Comparison of ENCODE assay signal across 32 cellular contexts in genomic region chr9:127712851-127713250, GRCh38. TPM values are rescaled to one million over a fixed set of nuclear protein-coding genes. Genes with fewer than 3 reads are reported as not detected.
"Had no signal": no experiment of that assay in that cellular context is flagged by ENCODE, and none has a peak within 500 bp of the region (broad histone marks: within the 10 kb centered on the region; RNA-seq: fewer than 3 reads in every experiment).

No MANE protein-coding gene starts in this region.

- ATAC-seq: activated CD8-positive, alpha-beta memory T cell treated with anti-CD3 and anti-CD28 coated beads, Interleukin-2, amount 10 ng/mL, durations not matched to agents 7 days and 5 days; activated CD8-positive, alpha-beta T cell treated with anti-CD3 and anti-CD28 coated beads, Interleukin-2, amount 10 ng/mL, durations not matched to agents 7 days and 5 days; activated naive CD8-positive, alpha-beta T cell treated with anti-CD3 and anti-CD28 coated beads, Interleukin-2, amount 50 U/mL, for 24 hours; left lung; lower lobe of right lung; mucosa of descending colon; natural killer cell treated with Interleukin-12 subunit alpha and Interleukin-12 subunit beta and Interleukin-15 and Interleukin-18, amount 100 ng/mL, for 72 hours; stimulated activated effector memory CD8-positive, alpha-beta T cell treated with anti-CD3 and anti-CD28 coated beads, Interleukin-12 subunit alpha, Interleukin-12 subunit beta, amount 100 ng/mL, for 72 hours had no signal

- H3K27ac ChIP-seq: breast epithelium, esophagus squamous epithelium, left lung, lower lobe of right lung, neutrophil, ovary, sigmoid colon, thoracic aorta had no signal

- H3K27me3 Mint-ChIP-seq: activated B cell treated with CpG ODN at 0.5 μM for 24 hours; activated CD8-positive, alpha-beta memory T cell treated with anti-CD3 and anti-CD28 coated beads, Interleukin-2, amount 10 ng/mL, durations not matched to agents 7 days and 5 days; activated naive CD8-positive, alpha-beta T cell treated with anti-CD3 and anti-CD28 coated beads, Interleukin-2, amount 50 U/mL, for 24 hours; central memory CD8-positive, alpha-beta T cell; natural killer cell treated with Interleukin-12 subunit alpha and Interleukin-12 subunit beta and Interleukin-15 and Interleukin-18, amount 100 ng/mL, for 72 hours; progenitor cell of endocrine pancreas; stimulated activated naive CD8-positive, alpha-beta T cell treated with anti-CD3 and anti-CD28 coated beads, Interleukin-15, Interleukin-2, amounts not matched to agents 100 ng/mL and 50 ng/mL, for 24 hours had no signal

- H3K27ac Mint-ChIP-seq: activated B cell treated with CpG ODN at 0.5 μM for 24 hours; activated CD8-positive, alpha-beta memory T cell treated with anti-CD3 and anti-CD28 coated beads, Interleukin-2, amount 10 ng/mL, durations not matched to agents 7 days and 5 days; activated CD8-positive, alpha-beta T cell treated with anti-CD3 and anti-CD28 coated beads, Interleukin-2, amount 10 ng/mL, durations not matched to agents 7 days and 5 days; activated naive CD4-positive, alpha-beta T cell treated with anti-CD3 and anti-CD28 coated beads, Interleukin-2, amount 10 ng/mL, durations not matched to agents 7 days and 5 days; activated naive CD8-positive, alpha-beta T cell treated with anti-CD3 and anti-CD28 coated beads, Interleukin-2, amount 50 U/mL, for 24 hours; dendritic cell treated with granulocyte-macrophage colony-stimulating factor and Interleukin-4, amounts not matched to agents 40 ng/mL and 50 ng/mL, for 4 days; natural killer cell treated with Interleukin-12 subunit alpha and Interleukin-12 subunit beta and Interleukin-15 and Interleukin-18, amount 100 ng/mL, for 72 hours; progenitor cell of endocrine pancreas; stimulated activated effector memory CD8-positive, alpha-beta T cell treated with anti-CD3 and anti-CD28 coated beads, Interleukin-12 subunit alpha, Interleukin-12 subunit beta, amount 100 ng/mL, for 72 hours; stimulated activated naive CD8-positive, alpha-beta T cell treated with anti-CD3 and anti-CD28 coated beads, Interleukin-15, Interleukin-2, amounts not matched to agents 100 ng/mL and 50 ng/mL, for 24 hours; T-helper 2 cell treated with Interferon-gamma antibody and Interleukin-4, amounts not matched to agents 5 μg/mL and 100 μg/mL, for 36 hours had no signal

- H3K36me3 ChIP-seq: breast epithelium, esophagus squamous epithelium, left lung, neutrophil, ovary, sigmoid colon, thoracic aorta had no signal

- FAIRE-seq: islet of Langerhans, small intestine had no signal

- H3K4me3 ChIP-seq: breast epithelium, esophagus squamous epithelium, left lung, lower lobe of right lung, mucosa of descending colon, ovary, sigmoid colon, thoracic aorta had no signal

- DNase-seq: activated B cell treated with CpG ODN at 0.5 μM for 24 hours; activated CD8-positive, alpha-beta memory T cell treated with anti-CD3 and anti-CD28 coated beads, Interleukin-2, amount 10 ng/mL, durations not matched to agents 7 days and 5 days; activated CD8-positive, alpha-beta T cell treated with anti-CD3 and anti-CD28 coated beads, Interleukin-2, amount 10 ng/mL, durations not matched to agents 7 days and 5 days; activated gamma-delta T cell; activated naive CD4-positive, alpha-beta T cell treated with anti-CD3 and anti-CD28 coated beads, Interleukin-2, amount 10 ng/mL, durations not matched to agents 7 days and 5 days; activated naive CD8-positive, alpha-beta T cell treated with anti-CD3 and anti-CD28 coated beads, Interleukin-2, amount 50 U/mL, for 24 hours; amygdala; esophagus squamous epithelium; foreskin melanocyte; left lung; lower lobe of right lung; mucosa of descending colon; ovary; sigmoid colon; small intestine; stimulated activated CD4-positive, alpha-beta T cell treated with anti-CD3 and anti-CD28 coated beads, Interleukin-4, amount 100 ng/mL, for 24 hours; trophoblast cell had no signal

- H3K9me3 ChIP-seq: breast epithelium, esophagus squamous epithelium, left lung, lower lobe of right lung, mucosa of descending colon, neutrophil, ovary, sigmoid colon, thoracic aorta had no signal

- H3K4me3 Mint-ChIP-seq: activated B cell treated with CpG ODN at 0.5 μM for 24 hours; activated CD8-positive, alpha-beta memory T cell treated with anti-CD3 and anti-CD28 coated beads, Interleukin-2, amount 10 ng/mL, durations not matched to agents 7 days and 5 days; activated CD8-positive, alpha-beta T cell treated with anti-CD3 and anti-CD28 coated beads, Interleukin-2, amount 10 ng/mL, durations not matched to agents 7 days and 5 days; activated naive CD8-positive, alpha-beta T cell treated with anti-CD3 and anti-CD28 coated beads, Interleukin-2, amount 50 U/mL, for 24 hours; dendritic cell treated with granulocyte-macrophage colony-stimulating factor and Interleukin-4, amounts not matched to agents 40 ng/mL and 50 ng/mL, for 4 days; natural killer cell treated with Interleukin-12 subunit alpha and Interleukin-12 subunit beta and Interleukin-15 and Interleukin-18, amount 100 ng/mL, for 72 hours; stimulated activated naive CD8-positive, alpha-beta T cell treated with anti-CD3 and anti-CD28 coated beads, Interleukin-15, Interleukin-2, amounts not matched to agents 100 ng/mL and 50 ng/mL, for 24 hours had no signal

- H3K9me3 Mint-ChIP-seq: activated naive CD8-positive, alpha-beta T cell treated with anti-CD3 and anti-CD28 coated beads, Interleukin-2, amount 50 U/mL, for 24 hours; central memory CD8-positive, alpha-beta T cell; natural killer cell treated with Interleukin-12 subunit alpha and Interleukin-12 subunit beta and Interleukin-15 and Interleukin-18, amount 100 ng/mL, for 72 hours; stimulated activated effector memory CD8-positive, alpha-beta T cell treated with anti-CD3 and anti-CD28 coated beads, Interleukin-12 subunit alpha, Interleukin-12 subunit beta, amount 100 ng/mL, for 72 hours; stimulated activated naive CD8-positive, alpha-beta T cell treated with anti-CD3 and anti-CD28 coated beads, Interleukin-15, Interleukin-2, amounts not matched to agents 100 ng/mL and 50 ng/mL, for 24 hours had no signal

- H3K36me3 Mint-ChIP-seq: activated CD8-positive, alpha-beta memory T cell treated with anti-CD3 and anti-CD28 coated beads, Interleukin-2, amount 10 ng/mL, durations not matched to agents 7 days and 5 days; activated naive CD4-positive, alpha-beta T cell treated with anti-CD3 and anti-CD28 coated beads, Interleukin-2, amount 10 ng/mL, durations not matched to agents 7 days and 5 days; natural killer cell treated with Interleukin-12 subunit alpha and Interleukin-12 subunit beta and Interleukin-15 and Interleukin-18, amount 100 ng/mL, for 72 hours had no signal

- H3K27me3 ChIP-seq: breast epithelium, esophagus squamous epithelium, left lung, ovary, sigmoid colon had no signal

RNA-seq across cellular contexts. Expression of gene TTC16, which starts 3.0 kb away (rescaled TPM):
- total RNA-seq: activated B cell treated with CpG ODN at 0.5 μM for 24 hours, glomerular endothelial cell, mesenteric fat pad, myocyte, sigmoid colon had no signal

RNA-seq across cellular contexts. Expression of gene CFAP157, which starts 6.1 kb away (rescaled TPM):
- total RNA-seq: activated B cell treated with CpG ODN at 0.5 μM for 24 hours; activated CD8-positive, alpha-beta memory T cell treated with anti-CD3 and anti-CD28 coated beads, Interleukin-2, amount 10 ng/mL, durations not matched to agents 7 days and 5 days; glomerular endothelial cell; natural killer cell treated with Interleukin-12 subunit alpha and Interleukin-12 subunit beta and Interleukin-15 and Interleukin-18, amount 100 ng/mL, for 72 hours; sigmoid colon; subcutaneous adipose tissue had no signal
